23 cellular contexts compared by ENCODE assay signal in the genomic region with DNA sequence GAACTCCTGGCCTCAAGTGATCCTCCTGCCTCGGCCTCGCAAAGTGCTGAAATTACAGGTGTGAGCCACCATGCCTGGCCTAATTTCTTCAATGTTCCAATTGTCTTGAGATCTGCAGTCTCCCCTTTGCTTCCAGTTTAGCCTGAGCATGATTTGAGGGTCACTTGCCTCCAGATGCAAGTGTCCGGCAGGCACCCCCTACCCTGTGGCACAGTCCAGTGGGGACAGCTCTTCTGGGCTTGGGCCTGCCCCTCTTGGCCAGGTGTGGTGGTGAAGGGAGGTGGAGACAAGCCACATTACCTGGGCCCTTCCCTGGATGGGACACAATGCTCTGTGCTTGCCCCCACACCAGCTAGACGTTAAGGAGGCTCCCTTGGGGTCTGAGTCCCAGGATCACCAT. TPM values are rescaled to one million over a fixed set of nuclear protein-coding genes. Genes with fewer than 3 reads are reported as not detected.
DNase-seq lines count a peak whose midpoint lies in the region; ATAC-seq and TF ChIP-seq lines count a peak whose summit lies in the region.
"Had no signal": no experiment of that assay in that cellular context is flagged by ENCODE, and none has a peak within 500 bp of the region (broad histone marks: within the 10 kb centered on the region; RNA-seq: fewer than 3 reads in every experiment).

No MANE protein-coding gene starts in this region.

- no peak for TF ChIP-seq EP300 in sigmoid colon (IDR thresholded peaks at IDR 0.05)

- H3K4me1 ChIP-seq in sigmoid colon: no peaks in the 10 kb centered on the region
- H3K4me1 ChIP-seq: A549, BLaER1 had no signal

- TF ChIP-seq CTCF in sigmoid colon (IDR thresholded peaks at IDR 0.05) (no peak), GM10248 (IDR thresholded peaks at IDR 0.05; ENCODE audit: control extremely low read depth, extremely low read depth, low read depth, missing control alignments) (no peak)

- no peak for TF ChIP-seq POLR2A in sigmoid colon (IDR thresholded peaks at IDR 0.05)

- no peaks in the 10 kb centered on the region for H3K9me3 ChIP-seq in sigmoid colon
- H3K9me3 ChIP-seq: A549, BLaER1 had no signal

- WGBS in sigmoid colon, 2 donors: 80 to 84% methylated on average over 4 of the region's 4 CpGs

- POLR2A ChIA-PET in GM10248 (lab: Yijun Ruan, JAX): no interaction called here

- peak; percentile 30 for ATAC-seq in esophagus mucosa
- ATAC-seq: A549, K562 had no signal

- no peak overlapping the region for H3K4me3 ChIP-seq in sigmoid colon
- H3K4me3 ChIP-seq: A549, BLaER1, GM23248, K562 had no signal

- CTCF ChIA-PET in GM10248 (lab: Yijun Ruan, JAX): interaction anchor here (1.7 kb wide), 1 partner anchor 30 kb away, joined by 3 read pairs; no protein-coding TSS in a partner anchor

- peaks cover 0 to 47% (median 9%) of the 10 kb centered on the region in 3 donors for H3K27me3 ChIP-seq in sigmoid colon
- H3K27me3 ChIP-seq: BLaER1 had no signal

- intact Hi-C loops in sigmoid colon (cut with DNase I): no loop called here

- H3K36me3 ChIP-seq in sigmoid colon: no peaks in the 10 kb centered on the region
- H3K36me3 ChIP-seq: BLaER1 had no signal

- DNase-seq in activated CD4-positive, CD25-positive, alpha-beta regulatory T cell treated with anti-CD3 and anti-CD28 coated beads, Interleukin-2, amount 50 U/mL, for 72 hours: peak; percentile 11
- DNase-seq in activated CD4-positive, CD25-positive, alpha-beta regulatory T cell (lab: John Stamatoyannopoulos, UW): no peak
- DNase-seq in sigmoid colon: peak; percentile 58
- no peak for DNase-seq in activated CD4-positive, alpha-beta T cell treated with anti-CD3 and anti-CD28 coated beads, Interleukin-2, amount 50 U/mL, for 1 hour
- DNase-seq in NCI-H2107 treated with DMSO at 0.1 percent for 48 hours (lab: John Stamatoyannopoulos, UW; ENCODE audit: unreplicated experiment): no peak
- no peak for DNase-seq in GM10248 (ENCODE audit: extremely low spot score)
- DNase-seq: AML-193; CD4-positive, alpha-beta memory T cell; DMS153; DND-41; EL; GM23248; HCEC 1CT had no signal

- no peak overlapping the region for H3K27ac ChIP-seq in sigmoid colon
- H3K27ac ChIP-seq: 22Rv1, A549, BLaER1, GM23248, HL-60 had no signal

RNA-seq across cellular contexts. Expression of a gene that starts 21.3 kb away (rescaled TPM):
- total RNA-seq in esophagus mucosa (not detected), sigmoid colon (not detected)
- under 1 TPM in 1 of 3 donors, not detected in 2; under 0.01 TPM for polyA plus RNA-seq in sigmoid colon
- total RNA-seq: CD4-positive, alpha-beta memory T cell; G401; GM23248; H4; HT1080; K562 had no signal
- polyA plus RNA-seq: A549; CD14-positive monocyte; CD4-positive, alpha-beta memory T cell; GM23248; K562 had no signal

RNA-seq across cellular contexts. Expression of a gene that starts 51.1 kb away (rescaled TPM):
- 12.6 TPM for total RNA-seq in esophagus mucosa
- 10 to 100 TPM; 15.9 to 27.7 (median 25.1) TPM for total RNA-seq in sigmoid colon
- polyA plus RNA-seq in sigmoid colon: 10 to 100 TPM; 15.0 to 27.9 (median 17.8) TPM

Comparison
In these comparisons a context has a peak if more than half of its experiments do, and no peak if none do; other contexts are left out.
1. DNase-seq: peak in activated CD4-positive, CD25-positive, alpha-beta regulatory T cell treated with anti-CD3 and anti-CD28 coated beads, Interleukin-2, amount 50 U/mL, for 72 hours (single experiment) and sigmoid colon (single experiment); none in activated CD4-positive, CD25-positive, alpha-beta regulatory T cell (0 of 4), activated CD4-positive, alpha-beta T cell treated with anti-CD3 and anti-CD28 coated beads, Interleukin-2, amount 50 U/mL, for 1 hour (single experiment), NCI-H2107 treated with DMSO at 0.1 percent for 48 hours (single experiment) and GM10248 (single experiment).